1 cellular context compared by ENCODE assay signal in the genomic region with DNA sequence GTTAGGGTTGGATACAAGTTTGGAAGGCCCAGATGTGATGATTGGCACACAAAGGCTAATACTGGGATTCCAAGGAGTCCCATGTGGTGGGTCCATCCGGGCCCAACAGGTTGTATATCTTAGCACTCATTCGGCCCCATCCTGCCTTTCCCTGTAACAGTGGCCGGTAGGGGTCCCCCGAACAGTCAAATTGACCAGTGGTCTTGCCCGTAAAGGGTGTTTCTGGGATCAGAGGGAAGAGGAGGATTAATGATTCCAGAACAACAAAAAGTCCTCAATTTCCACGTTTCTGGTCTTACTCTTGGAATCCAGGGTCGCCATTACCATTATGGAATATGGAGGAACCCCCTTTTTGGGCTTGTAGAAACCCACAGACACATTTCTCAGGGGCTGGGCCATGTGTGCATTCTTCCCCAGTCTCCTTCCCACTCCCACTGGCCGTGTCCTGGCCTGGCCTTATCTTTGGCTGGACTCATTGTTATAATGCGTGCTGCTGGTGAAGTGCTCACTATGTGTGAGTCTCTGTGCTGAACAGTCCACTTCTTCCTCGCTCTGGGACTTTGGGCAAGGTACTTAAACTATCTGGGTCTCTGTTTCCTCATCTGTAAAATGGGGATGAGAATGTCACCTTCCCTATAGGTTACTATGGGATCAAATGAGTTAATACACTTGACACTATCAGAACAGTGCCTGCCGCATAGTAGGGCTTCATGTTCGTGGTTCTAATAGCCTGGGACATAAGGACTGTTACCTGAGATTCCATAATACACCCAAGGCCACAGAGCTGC.
TF ChIP-seq lines count a peak whose summit lies in the region.

No MANE protein-coding gene starts in this region.

TF ChIP-seq in HepG2, 621 proteins besides CTCF, POLR2A, EP300 and RAD21 (continued from another document):
- TF ChIP-seq, protein P1, sequence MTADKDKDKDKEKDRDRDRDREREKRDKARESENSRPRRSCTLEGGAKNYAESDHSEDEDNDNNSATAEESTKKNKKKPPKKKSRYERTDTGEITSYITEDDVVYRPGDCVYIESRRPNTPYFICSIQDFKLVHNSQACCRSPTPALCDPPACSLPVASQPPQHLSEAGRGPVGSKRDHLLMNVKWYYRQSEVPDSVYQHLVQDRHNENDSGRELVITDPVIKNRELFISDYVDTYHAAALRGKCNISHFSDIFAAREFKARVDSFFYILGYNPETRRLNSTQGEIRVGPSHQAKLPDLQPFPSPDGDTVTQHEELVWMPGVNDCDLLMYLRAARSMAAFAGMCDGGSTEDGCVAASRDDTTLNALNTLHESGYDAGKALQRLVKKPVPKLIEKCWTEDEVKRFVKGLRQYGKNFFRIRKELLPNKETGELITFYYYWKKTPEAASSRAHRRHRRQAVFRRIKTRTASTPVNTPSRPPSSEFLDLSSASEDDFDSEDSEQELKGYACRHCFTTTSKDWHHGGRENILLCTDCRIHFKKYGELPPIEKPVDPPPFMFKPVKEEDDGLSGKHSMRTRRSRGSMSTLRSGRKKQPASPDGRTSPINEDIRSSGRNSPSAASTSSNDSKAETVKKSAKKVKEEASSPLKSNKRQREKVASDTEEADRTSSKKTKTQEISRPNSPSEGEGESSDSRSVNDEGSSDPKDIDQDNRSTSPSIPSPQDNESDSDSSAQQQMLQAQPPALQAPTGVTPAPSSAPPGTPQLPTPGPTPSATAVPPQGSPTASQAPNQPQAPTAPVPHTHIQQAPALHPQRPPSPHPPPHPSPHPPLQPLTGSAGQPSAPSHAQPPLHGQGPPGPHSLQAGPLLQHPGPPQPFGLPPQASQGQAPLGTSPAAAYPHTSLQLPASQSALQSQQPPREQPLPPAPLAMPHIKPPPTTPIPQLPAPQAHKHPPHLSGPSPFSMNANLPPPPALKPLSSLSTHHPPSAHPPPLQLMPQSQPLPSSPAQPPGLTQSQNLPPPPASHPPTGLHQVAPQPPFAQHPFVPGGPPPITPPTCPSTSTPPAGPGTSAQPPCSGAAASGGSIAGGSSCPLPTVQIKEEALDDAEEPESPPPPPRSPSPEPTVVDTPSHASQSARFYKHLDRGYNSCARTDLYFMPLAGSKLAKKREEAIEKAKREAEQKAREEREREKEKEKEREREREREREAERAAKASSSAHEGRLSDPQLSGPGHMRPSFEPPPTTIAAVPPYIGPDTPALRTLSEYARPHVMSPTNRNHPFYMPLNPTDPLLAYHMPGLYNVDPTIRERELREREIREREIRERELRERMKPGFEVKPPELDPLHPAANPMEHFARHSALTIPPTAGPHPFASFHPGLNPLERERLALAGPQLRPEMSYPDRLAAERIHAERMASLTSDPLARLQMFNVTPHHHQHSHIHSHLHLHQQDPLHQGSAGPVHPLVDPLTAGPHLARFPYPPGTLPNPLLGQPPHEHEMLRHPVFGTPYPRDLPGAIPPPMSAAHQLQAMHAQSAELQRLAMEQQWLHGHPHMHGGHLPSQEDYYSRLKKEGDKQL (CRISPR knock-in tag; IDR thresholded peaks at IDR 0.05; ENCODE audit: low read depth): no peak
- TF ChIP-seq FIP1L1 (IDR thresholded peaks at IDR 0.05; ENCODE audit: borderline replicate concordance, insufficient read depth, low read depth, low read length) (no peak), PRMT3 (CRISPR knock-in tag; IDR thresholded peaks at IDR 0.05; ENCODE audit: borderline replicate concordance, low read depth) (no peak), ZNF841 (CRISPR knock-in tag; IDR thresholded peaks at IDR 0.05; ENCODE audit: borderline replicate concordance) (no peak), ZSCAN9 (CRISPR knock-in tag; IDR thresholded peaks at IDR 0.05; ENCODE audit: borderline replicate concordance) (no peak), FOXM1 (CRISPR knock-in tag; IDR thresholded peaks at IDR 0.05) (no peak), ZNF317 (CRISPR knock-in tag; IDR thresholded peaks at IDR 0.05) (no peak), EED (CRISPR knock-in tag; IDR thresholded peaks at IDR 0.05) (no peak), YEATS2 (CRISPR knock-in tag; IDR thresholded peaks at IDR 0.05; ENCODE audit: borderline replicate concordance) (no peak), KDM2A (CRISPR knock-in tag; IDR thresholded peaks at IDR 0.05; ENCODE audit: borderline replicate concordance, low read depth) (no peak)
